In the genomic region with DNA sequence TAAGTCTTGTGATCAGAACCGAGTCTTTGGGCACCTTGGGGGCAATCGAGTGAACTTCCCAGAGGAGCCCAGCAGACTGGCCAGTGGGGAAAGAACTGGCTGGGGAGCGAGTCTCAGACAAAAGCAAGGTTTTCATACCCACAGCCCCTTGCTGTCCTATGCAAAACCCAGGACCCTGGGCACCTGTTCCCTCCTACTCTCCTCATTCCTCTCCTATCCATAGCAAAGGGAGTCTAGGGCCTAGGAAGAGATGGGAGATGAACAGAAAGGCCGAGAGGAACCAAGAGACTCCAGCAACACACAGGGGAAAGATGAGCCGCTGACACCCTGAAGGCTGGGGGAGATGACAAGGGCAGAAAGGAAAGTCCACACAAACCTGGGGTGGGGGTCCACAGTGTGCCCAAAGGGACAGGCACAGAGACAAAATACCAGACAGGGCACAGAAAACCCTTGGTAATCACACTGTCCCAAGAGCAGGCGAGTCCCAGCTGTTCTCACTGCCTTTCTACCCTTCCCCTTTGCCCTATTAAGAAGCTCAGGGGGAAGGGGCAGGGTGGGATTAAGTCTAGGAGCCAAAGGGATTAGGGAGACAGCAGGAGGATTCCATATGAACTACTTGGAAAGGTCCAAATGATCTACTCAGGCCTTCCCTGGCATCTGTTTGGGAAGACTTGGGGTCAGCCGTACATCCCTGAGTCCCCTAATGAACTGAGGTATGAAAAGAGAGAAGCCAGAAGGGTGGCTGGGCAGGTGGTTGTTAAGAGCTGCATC, we compare ENCODE assay signal across 1 cellular context.
TF ChIP-seq lines count a peak whose summit lies in the region.

No MANE protein-coding gene starts in this region.

TF ChIP-seq in H1, 55 proteins besides CTCF, POLR2A, EP300 and RAD21:
- TF ChIP-seq NANOG (IDR thresholded peaks at IDR 0.05; ENCODE audit: insufficient read depth, low read depth, low read length, poor library complexity, severe bottlenecking): no peak
- TF ChIP-seq HDAC6 (IDR thresholded peaks at IDR 0.05; ENCODE audit: low read depth, low read length): no peak
